In the genomic region with DNA sequence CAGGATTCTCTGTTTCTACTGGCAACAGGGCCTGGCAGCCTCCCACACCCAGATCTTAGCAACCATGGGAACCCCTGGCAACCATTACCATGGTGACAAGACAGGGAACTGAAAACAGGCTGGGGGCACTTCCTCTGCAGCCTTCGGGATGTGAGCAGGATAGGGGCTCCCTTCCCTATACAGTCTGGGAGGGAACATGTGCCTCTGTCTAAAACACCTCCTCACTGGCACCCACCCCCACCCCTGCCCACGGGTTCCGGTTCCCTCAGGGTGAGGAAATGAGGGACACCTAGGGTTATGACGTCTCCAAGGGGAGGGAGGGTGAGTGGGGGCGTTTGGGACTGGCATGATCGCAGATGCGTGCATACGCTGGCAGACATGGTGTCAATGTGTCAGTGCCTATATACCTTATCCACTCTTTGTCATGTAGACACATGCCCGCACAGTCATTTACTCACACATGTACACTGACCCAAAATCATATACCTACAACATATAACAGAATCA, we compare ENCODE assay signal across 8 cellular contexts. TPM values are rescaled to one million over a fixed set of nuclear protein-coding genes. Genes with fewer than 3 reads are reported as not detected.
DNase-seq lines count a peak whose midpoint lies in the region; ATAC-seq and TF ChIP-seq lines count a peak whose summit lies in the region.

No MANE protein-coding gene starts in this region.

- POLR2A ChIA-PET in CD4-positive, alpha-beta T cell (lab: Charles Lee), result no interaction called here
- POLR2A ChIA-PET in activated CD8-positive, alpha-beta T cell treated with anti-CD3 and anti-CD28 coated beads for 36 hours (lab: Charles Lee), result interaction anchor here (1.0 to 1.1 kb wide), 2 partner anchors 15 to 85 kb away, joined by 3 to 4 read pairs; no protein-coding TSS in a partner anchor

- peak overlapping the region; percentile 63 for H3K4me3 Mint-ChIP-seq in CD4-positive, alpha-beta T cell
- H3K4me3 Mint-ChIP-seq in activated CD8-positive, alpha-beta T cell treated with anti-CD3 and anti-CD28 coated beads for 36 hours, result no peak overlapping the region

- no peaks in the 10 kb centered on the region for H3K9me3 ChIP-seq in CD4-positive, alpha-beta T cell (ENCODE audit: control insufficient read depth, low read length)

- no peaks in the 10 kb centered on the region for H3K36me3 Mint-ChIP-seq in CD4-positive, alpha-beta T cell (ENCODE audit: low read depth)
- peaks cover 6% of the 10 kb centered on the region for H3K36me3 Mint-ChIP-seq in activated CD8-positive, alpha-beta T cell treated with anti-CD3 and anti-CD28 coated beads for 36 hours (ENCODE audit: low read depth)

- intact Hi-C loops in CD4-positive, alpha-beta T cell (cut with DNase I, micrococcal nuclease), result loop anchor here (5.0 to 10.0 kb wide), 7 partner anchors 86 to 748 kb away; a partner anchor contains a TSS
- intact Hi-C loops in activated CD8-positive, alpha-beta T cell treated with anti-CD3 and anti-CD28 coated beads for 36 hours (cut with micrococcal nuclease), result no loop called here

- no peaks in the 10 kb centered on the region for H3K9me3 Mint-ChIP-seq in CD4-positive, alpha-beta T cell
- no peaks in the 10 kb centered on the region for H3K9me3 Mint-ChIP-seq in activated CD8-positive, alpha-beta T cell treated with anti-CD3 and anti-CD28 coated beads for 36 hours

- no peak overlapping the region for H3K27ac ChIP-seq in CD4-positive, alpha-beta T cell (ENCODE audit: low read depth, low read length)
- H3K27ac ChIP-seq in foreskin keratinocyte, result no peak overlapping the region

- peak overlapping the region; percentile 84 for H3K27ac Mint-ChIP-seq in CD4-positive, alpha-beta T cell
- H3K27ac Mint-ChIP-seq in activated CD8-positive, alpha-beta T cell treated with anti-CD3 and anti-CD28 coated beads for 36 hours, result peak overlapping the region; percentile 77

- H3K4me1 ChIP-seq in foreskin keratinocyte, result no peaks in the 10 kb centered on the region

- H3K27me3 ChIP-seq in CD4-positive, alpha-beta T cell (ENCODE audit: control insufficient read depth, insufficient read depth, low read length), result no peaks in the 10 kb centered on the region
- H3K27me3 ChIP-seq in foreskin keratinocyte, result peaks cover 2% of the 10 kb centered on the region

- CTCF ChIA-PET in CD4-positive, alpha-beta T cell (lab: Charles Lee), result interaction anchor here (0.7 kb wide), 1 partner anchor 79 kb away, joined by 3 read pairs; no protein-coding TSS in a partner anchor
- CTCF ChIA-PET in activated CD8-positive, alpha-beta T cell treated with anti-CD3 and anti-CD28 coated beads for 36 hours (lab: Charles Lee), result interaction anchor here (1.0 to 6.8 kb wide), 2 partner anchors 90 to 226 kb away, joined by 3 to 120 read pairs; a partner anchor contains a TSS

- peaks cover 77% of the 10 kb centered on the region for H3K4me1 Mint-ChIP-seq in CD4-positive, alpha-beta T cell (ENCODE audit: low read depth)
- peaks cover 66% of the 10 kb centered on the region for H3K4me1 Mint-ChIP-seq in activated CD8-positive, alpha-beta T cell treated with anti-CD3 and anti-CD28 coated beads for 36 hours (ENCODE audit: low read depth)

- peak in 9 of 10 experiments; percentile 15 to 82 (median 38) for DNase-seq in CD4-positive, alpha-beta T cell
- DNase-seq in NCI-H1092 (lab: John Stamatoyannopoulos, UW) (peak; percentile 54), foreskin keratinocyte (peak in 1 of 2 donors; percentile 52), NK-92 (lab: John Stamatoyannopoulos, UW; ENCODE audit: unreplicated experiment) (no peak)
- DNase-seq in activated CD8-positive, alpha-beta T cell treated with anti-CD3 and anti-CD28 coated beads for 36 hours, result peak; percentile 84
- DNase-seq in stimulated activated naive CD4-positive, alpha-beta T cell treated with Interleukin-2 at 50 U/mL for 16 hours (lab: John Stamatoyannopoulos, UW), result peak; percentile 57

- ATAC-seq in CD4-positive, alpha-beta T cell (ENCODE audit: poor library complexity), result peak; percentile 35
- peak; percentile 14 for ATAC-seq in activated CD8-positive, alpha-beta T cell treated with anti-CD3 and anti-CD28 coated beads for 36 hours
- ATAC-seq in foreskin keratinocyte (peak; percentile 2), GM18498 (IDR thresholded peaks at IDR 0.05; ENCODE audit: unreplicated experiment) (no peak), HG03571 (IDR thresholded peaks at IDR 0.05; ENCODE audit: unreplicated experiment) (no peak)

- TF ChIP-seq CTCF in CD4-positive, alpha-beta T cell (IDR thresholded peaks at IDR 0.05), result no peak
- TF ChIP-seq CTCF in activated CD8-positive, alpha-beta T cell treated with anti-CD3 and anti-CD28 coated beads for 36 hours (IDR thresholded peaks at IDR 0.05), result no peak
- no peak for TF ChIP-seq CTCF in foreskin keratinocyte (conservative IDR thresholded peaks at IDR 0.05)

- no peaks in the 10 kb centered on the region for H3K27me3 Mint-ChIP-seq in CD4-positive, alpha-beta T cell
- H3K27me3 Mint-ChIP-seq in activated CD8-positive, alpha-beta T cell treated with anti-CD3 and anti-CD28 coated beads for 36 hours, result no peaks in the 10 kb centered on the region

RNA-seq across cellular contexts. Expression of a gene that starts 3.0 kb away (rescaled TPM):
- 1 to 10 TPM; 2.7 to 2.8 TPM for total RNA-seq in CD4-positive, alpha-beta T cell
- total RNA-seq in activated CD8-positive, alpha-beta T cell treated with anti-CD3 and anti-CD28 coated beads for 36 hours, result 10 to 100 TPM; 14.6 to 16.4 TPM
- total RNA-seq in foreskin keratinocyte, result 11.6 and 12.9 TPM in 2 replicates
- 10.4 and 10.6 TPM in 2 replicates for polyA plus RNA-seq in foreskin keratinocyte

RNA-seq across cellular contexts. Expression of a gene that starts 28.5 kb away (rescaled TPM):
- total RNA-seq in CD4-positive, alpha-beta T cell, result not detected
- under 1 TPM in 1 of 2 experiments, not detected in 1; 0.11 TPM for total RNA-seq in activated CD8-positive, alpha-beta T cell treated with anti-CD3 and anti-CD28 coated beads for 36 hours
- total RNA-seq in foreskin keratinocyte, result 0.11 and 0.54 TPM in 2 replicates
- polyA plus RNA-seq in foreskin keratinocyte, result 0.04 and 0.06 TPM in 2 replicates

Comparison
In these comparisons a context has a peak if more than half of its experiments do, and no peak if none do; other contexts are left out.
1. ATAC-seq: peak in CD4-positive, alpha-beta T cell (single experiment), activated CD8-positive, alpha-beta T cell treated with anti-CD3 and anti-CD28 coated beads for 36 hours (single experiment) and foreskin keratinocyte (single experiment); none in GM18498 (single experiment) and HG03571 (single experiment).